ENCODE assay signal across 8 cellular contexts in the genomic region with DNA sequence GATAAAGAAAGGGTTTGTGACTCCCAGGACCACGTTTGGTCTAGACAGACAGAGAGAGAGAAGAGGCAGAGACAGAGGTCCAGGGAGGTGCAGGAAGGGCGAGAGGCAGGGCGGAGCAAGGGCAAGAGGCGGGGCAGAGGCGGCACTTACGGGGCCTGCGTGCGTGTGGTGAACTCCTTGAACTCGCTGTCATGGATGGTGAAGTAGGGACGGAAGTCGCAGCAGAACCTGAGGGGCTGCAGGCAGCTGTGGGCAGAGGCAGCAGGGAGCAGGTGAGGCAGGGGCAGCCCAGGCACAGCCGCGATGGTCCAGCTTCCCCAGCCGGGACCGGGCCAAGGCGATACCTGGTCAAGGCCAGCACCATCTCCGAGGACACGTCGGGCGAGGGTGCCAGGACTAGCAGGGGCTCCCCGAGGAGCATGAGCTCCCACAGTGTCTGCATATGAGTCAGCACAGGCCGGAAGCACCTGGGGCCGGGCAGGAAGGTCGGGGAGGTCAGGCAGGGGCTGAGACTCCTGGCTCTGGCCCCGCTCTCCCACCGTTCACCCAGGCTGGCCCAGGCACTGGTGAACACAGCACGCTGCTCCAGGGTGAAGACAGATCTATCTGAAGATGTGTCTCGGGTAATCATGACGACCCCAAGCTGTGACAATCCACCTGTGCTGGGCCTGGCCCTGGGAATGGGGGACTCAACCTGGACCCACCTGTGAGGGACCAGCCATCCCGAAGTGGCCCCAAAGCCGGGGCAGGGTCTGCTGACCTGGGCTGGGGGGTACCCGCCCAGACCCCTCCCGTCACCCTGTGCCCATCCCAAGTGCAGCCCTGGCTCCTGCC. TPM values are rescaled to one million over a fixed set of nuclear protein-coding genes. Genes with fewer than 3 reads are reported as not detected.
DNase-seq lines count a peak whose midpoint lies in the region; ATAC-seq and TF ChIP-seq lines count a peak whose summit lies in the region.

No MANE protein-coding gene starts in this region.

- H3K9ac ChIP-seq in endodermal cell (ENCODE audit: extremely low read depth, low read length, poor library complexity, severe bottlenecking) (no peak overlapping the region), PC-3 (ENCODE audit: low read length) (no peak overlapping the region)

- POLR2A ChIA-PET in PC-3 (lab: Charles Lee; ENCODE audit: unreplicated experiment) = no interaction called here

- no peaks in the 10 kb centered on the region for H3K9me2 ChIP-seq in PC-3 (replicated peaks; ENCODE audit: low read length)

- no peak overlapping the region for H2AFZ ChIP-seq in PC-3 (ENCODE audit: low read length)

- H3F3A ChIP-seq in PC-3 (ENCODE audit: low read length, unreplicated experiment) = no peaks in the 10 kb centered on the region

- H3K27ac Mint-ChIP-seq in endodermal cell = no peak overlapping the region

- peak overlapping the region; percentile 6; the same call in 1 of the 2 replicates for H3K27ac ChIP-seq in C4-2B
- H3K27ac ChIP-seq in endodermal cell (ENCODE audit: low read depth, low read length) = no peak overlapping the region
- H3K27ac ChIP-seq in PC-3 (ENCODE audit: low read length) = no peak overlapping the region

- intact Hi-C loops in PC-3 (cut with micrococcal nuclease) = no loop called here

- no peaks in the 10 kb centered on the region for H4K20me1 ChIP-seq in PC-3 (ENCODE audit: low read length)

- no peaks in the 10 kb centered on the region for H3K79me2 ChIP-seq in PC-3 (ENCODE audit: low read length)

- H3K9me3 ChIP-seq in endodermal cell (ENCODE audit: control insufficient read depth, low read length) (no peaks in the 10 kb centered on the region), PC-3 (ENCODE audit: low read length) (no peaks in the 10 kb centered on the region)

- H3K36me3 ChIP-seq in endodermal cell (ENCODE audit: control insufficient read depth, insufficient read depth, low read length) (no peaks in the 10 kb centered on the region), PC-3 (ENCODE audit: low read depth, low read length) (no peaks in the 10 kb centered on the region)

- DNase-seq in activated CD4-positive, CD25-positive, alpha-beta regulatory T cell treated with anti-CD3 and anti-CD28 coated beads, Interleukin-2, amount 50 U/mL, for 72 hours = peak; percentile 82
- peak; percentile 72 for DNase-seq in endodermal cell
- DNase-seq in stimulated activated CD4-positive, alpha-beta T cell treated with anti-CD3 and anti-CD28 coated beads, Interleukin-2, amount 100 ng/mL, for 4 hours (ENCODE audit: low read depth) = peak; percentile 52
- DNase-seq in PC-3 = no peak
- DNase-seq in omental fat pad (ENCODE audit: low spot score) = no peak

- no peak overlapping the region for H3K4me2 ChIP-seq in PC-3 (ENCODE audit: low read length)

- ATAC-seq in GM19397 (IDR thresholded peaks at IDR 0.05; ENCODE audit: unreplicated experiment) (peak; percentile 65), HG03520 (IDR thresholded peaks at IDR 0.05; ENCODE audit: unreplicated experiment) (peak; percentile 75), PC-3 (no peak), omental fat pad (ENCODE audit: low FRiP score) (no peak)

- no TSS peak for BruUV-seq in PC-3 (replicated peaks; lab: Mats Ljungman, UMichigan)

- H3K27me3 ChIP-seq in endodermal cell (ENCODE audit: control insufficient read depth, insufficient read depth, low read length, poor library complexity, severe bottlenecking) (no peaks in the 10 kb centered on the region), PC-3 (ENCODE audit: low read length) (no peaks in the 10 kb centered on the region)

- whole genome bisulfite sequencing in endodermal cell (ENCODE audit: insufficient coverage in 1 of 2, insufficient read length in 1 of 2), 2 experiments = 72% methylated on average over 21 to 33 of the region's 33 CpGs

- H3K4me1 ChIP-seq in endodermal cell (ENCODE audit: control insufficient read depth, insufficient read depth, low read length) (no peaks in the 10 kb centered on the region), PC-3 (ENCODE audit: insufficient read depth, low read length) (no peaks in the 10 kb centered on the region)

- H3K27me3 Mint-ChIP-seq in endodermal cell (ENCODE audit: insufficient read depth) = peaks cover 1% of the 10 kb centered on the region

- H3K4me3 Mint-ChIP-seq in endodermal cell = no peak overlapping the region

- TF ChIP-seq CTCF in C4-2B (conservative IDR thresholded peaks at IDR 0.05) (no peak), endodermal cell (conservative IDR thresholded peaks at IDR 0.05) (no peak), PC-3 (conservative IDR thresholded peaks at IDR 0.05; ENCODE audit: low read depth, low read length) (no peak), omental fat pad (IDR thresholded peaks at IDR 0.05) (no peak)

- CTCF ChIA-PET in PC-3 (lab: Charles Lee) = no interaction called here

- H3K4me3 ChIP-seq in endodermal cell (ENCODE audit: low read length) = no peak overlapping the region
- no peak overlapping the region for H3K4me3 ChIP-seq in PC-3 (ENCODE audit: low read length)

- no peaks in the 10 kb centered on the region for H3K9me3 Mint-ChIP-seq in endodermal cell

- H3K4me1 Mint-ChIP-seq in endodermal cell = peaks cover 3% of the 10 kb centered on the region

- H3K36me3 Mint-ChIP-seq in endodermal cell (ENCODE audit: low read depth) = no peaks in the 10 kb centered on the region

RNA-seq across cellular contexts. Expression of a gene that starts 7.2 kb away (rescaled TPM):
- total RNA-seq in endodermal cell (10 to 100 TPM; 94.7 to 97.7 TPM), PC-3 (2014; rRNA removed) (68.2 and 82.9 TPM in 2 replicates), omental fat pad (100 to 1,000 TPM in 3 of 4 donors, 10 to 100 TPM in 1; 91.4 to 130 (median 115) TPM)
- 108 TPM for polyA plus RNA-seq in endodermal cell (2013, experiment 1 of 2)
- polyA plus RNA-seq in endodermal cell (2013, experiment 2 of 2) = 109 TPM

RNA-seq across cellular contexts. Expression of a gene that starts 12.1 kb away (rescaled TPM):
- total RNA-seq in endodermal cell (10 to 100 TPM in 1 of 2 donors, 1 to 10 TPM in 1; 8.3 to 14.2 TPM), PC-3 (2014; rRNA removed) (1.1 and 1.7 TPM in 2 replicates), omental fat pad (1 to 10 TPM; 2.2 to 3.1 (median 2.7) TPM)
- polyA plus RNA-seq in endodermal cell (2013, experiment 1 of 2) = 19.4 TPM
- polyA plus RNA-seq in endodermal cell (2013, experiment 2 of 2) = 14.7 TPM

RNA-seq across cellular contexts. Expression of a gene that starts 28.5 kb away (rescaled TPM):
- total RNA-seq in endodermal cell (10 to 100 TPM; 58.7 to 81.2 TPM), PC-3 (2014; rRNA removed) (46.2 and 54.0 TPM in 2 replicates), omental fat pad (10 to 100 TPM; 35.6 to 64.6 (median 41.7) TPM)
- 45.3 TPM for polyA plus RNA-seq in endodermal cell (2013, experiment 1 of 2)
- 36.1 TPM for polyA plus RNA-seq in endodermal cell (2013, experiment 2 of 2)

RNA-seq across cellular contexts. Expression of a gene that starts 44.5 kb away (rescaled TPM):
- total RNA-seq in endodermal cell (under 1 TPM; 0.33 to 0.40 TPM), PC-3 (2014; rRNA removed) (7.0 and 7.6 TPM in 2 replicates), omental fat pad (10 to 100 TPM; 12.1 to 38.9 (median 20.4) TPM)
- 8.8 TPM for polyA plus RNA-seq in endodermal cell (2013, experiment 1 of 2)
- 8.3 TPM for polyA plus RNA-seq in endodermal cell (2013, experiment 2 of 2)

RNA-seq across cellular contexts. Expression of a gene that starts 53.2 kb away (rescaled TPM):
- total RNA-seq in endodermal cell = 10 to 100 TPM; 46.5 to 57.0 TPM
- polyA plus RNA-seq in endodermal cell (2013, experiment 1 of 2) = 14.6 TPM
- polyA plus RNA-seq in endodermal cell (2013, experiment 2 of 2) = 13.5 TPM
- 22.4 and 22.5 TPM in 2 replicates for total RNA-seq in PC-3 (2014; rRNA removed)
- total RNA-seq in omental fat pad = 10 to 100 TPM in 3 of 4 donors, 1 to 10 TPM in 1; 7.9 to 31.1 (median 17.8) TPM

Comparison
In these comparisons a context has a peak if more than half of its experiments do, and no peak if none do; other contexts are left out.
1. ATAC-seq: peak in GM19397 (single experiment) and HG03520 (single experiment); none in PC-3 (single experiment) and omental fat pad (single experiment).
2. DNase-seq: peak in activated CD4-positive, CD25-positive, alpha-beta regulatory T cell treated with anti-CD3 and anti-CD28 coated beads, Interleukin-2, amount 50 U/mL, for 72 hours (single experiment), endodermal cell (single experiment) and stimulated activated CD4-positive, alpha-beta T cell treated with anti-CD3 and anti-CD28 coated beads, Interleukin-2, amount 100 ng/mL, for 4 hours (single experiment); none in PC-3 (single experiment) and omental fat pad (single experiment).